ENCODE assay signal across 27 cellular contexts in genomic region chr20:32164984-32165735, GRCh38. TPM values are rescaled to one million over a fixed set of nuclear protein-coding genes. Genes with fewer than 3 reads are reported as not detected.
A peak's percentile ranks its signal among the peaks of the same experiment; 100 is the strongest.
DNase-seq lines count a peak whose midpoint lies in the region; ATAC-seq and TF ChIP-seq lines count a peak whose summit lies in the region.
"Had no signal": no experiment of that assay in that cellular context is flagged by ENCODE, and none has a peak within 500 bp of the region (broad histone marks: within the 10 kb centered on the region; RNA-seq: fewer than 3 reads in every experiment).

No MANE protein-coding gene starts in this region.

- POLR2A ChIA-PET in activated CD4-positive, alpha-beta memory T cell treated with anti-CD3 and anti-CD28 coated beads, Interleukin-2, amount 10 ng/mL, durations not matched to agents 7 days and 5 days (lab: Charles Lee), result no interaction called here

- no peak for DNase-seq in activated naive CD4-positive, alpha-beta T cell treated with anti-CD3 and anti-CD28 coated beads, Interleukin-2, amount 10 ng/mL, durations not matched to agents 7 days and 5 days
- no peak for DNase-seq in activated naive CD4-positive, alpha-beta T cell treated with anti-CD3 and anti-CD28 coated beads for 36 hours
- DNase-seq in endodermal cell (peak; percentile 26), omental fat pad (ENCODE audit: low spot score) (no peak), upper lobe of right lung (peak; percentile 46), NCI-H128 (lab: John Stamatoyannopoulos, UW; ENCODE audit: unreplicated experiment) (no peak)
- no peak for DNase-seq in activated CD4-positive, alpha-beta memory T cell treated with anti-CD3 and anti-CD28 coated beads, Interleukin-2, amount 10 ng/mL, durations not matched to agents 7 days and 5 days
- DNase-seq: activated B cell treated with CpG ODN at 0.5 μM for 24 hours; activated CD8-positive, alpha-beta T cell treated with anti-CD3 and anti-CD28 coated beads for 36 hours; activated naive CD4-positive, alpha-beta T cell; Caco-2; effector memory CD8-positive, alpha-beta T cell; esophagus squamous epithelium; Karpas-422; MV-4-11; naive thymus-derived CD8-positive, alpha-beta T cell; NCI-H187; NCI-H69; small intestine; stimulated activated CD4-positive, alpha-beta T cell treated with anti-CD3 and anti-CD28 coated beads, Interleukin-2, amount 100 ng/mL, for 48 hours; stimulated activated naive CD4-positive, alpha-beta T cell treated with Interleukin-2 at 50 U/mL for 16 hours; T-helper 9 cell had no signal

- no peaks in the 10 kb centered on the region for H3K9me3 Mint-ChIP-seq in activated naive CD4-positive, alpha-beta T cell treated with anti-CD3 and anti-CD28 coated beads, Interleukin-2, amount 10 ng/mL, durations not matched to agents 7 days and 5 days
- no peaks in the 10 kb centered on the region for H3K9me3 Mint-ChIP-seq in activated naive CD4-positive, alpha-beta T cell treated with anti-CD3 and anti-CD28 coated beads for 36 hours
- H3K9me3 Mint-ChIP-seq in endodermal cell, result no peaks in the 10 kb centered on the region
- H3K9me3 Mint-ChIP-seq in activated CD4-positive, alpha-beta memory T cell treated with anti-CD3 and anti-CD28 coated beads, Interleukin-2, amount 10 ng/mL, durations not matched to agents 7 days and 5 days, result no peaks in the 10 kb centered on the region
- H3K9me3 Mint-ChIP-seq: activated B cell treated with CpG ODN at 0.5 μM for 24 hours; activated CD8-positive, alpha-beta T cell treated with anti-CD3 and anti-CD28 coated beads for 36 hours; effector memory CD8-positive, alpha-beta T cell; mesothelial cell of epicardium; naive thymus-derived CD8-positive, alpha-beta T cell had no signal

- H3K9me3 ChIP-seq in endodermal cell (ENCODE audit: control insufficient read depth, low read length), result no peaks in the 10 kb centered on the region
- H3K9me3 ChIP-seq in upper lobe of right lung, result no peaks in the 10 kb centered on the region
- H3K9me3 ChIP-seq: Caco-2, esophagus squamous epithelium, prostate gland, tibial nerve had no signal

- H3K4me1 Mint-ChIP-seq in activated naive CD4-positive, alpha-beta T cell treated with anti-CD3 and anti-CD28 coated beads, Interleukin-2, amount 10 ng/mL, durations not matched to agents 7 days and 5 days, result no peaks in the 10 kb centered on the region
- no peaks in the 10 kb centered on the region for H3K4me1 Mint-ChIP-seq in activated naive CD4-positive, alpha-beta T cell treated with anti-CD3 and anti-CD28 coated beads for 36 hours (ENCODE audit: low read depth)
- peaks cover 7% of the 10 kb centered on the region for H3K4me1 Mint-ChIP-seq in endodermal cell
- peaks cover 2% of the 10 kb centered on the region for H3K4me1 Mint-ChIP-seq in activated CD4-positive, alpha-beta memory T cell treated with anti-CD3 and anti-CD28 coated beads, Interleukin-2, amount 10 ng/mL, durations not matched to agents 7 days and 5 days
- H3K4me1 Mint-ChIP-seq: activated B cell treated with CpG ODN at 0.5 μM for 24 hours had no signal

- peaks cover 41% of the 10 kb centered on the region for H3K36me3 ChIP-seq in endodermal cell (ENCODE audit: control insufficient read depth, insufficient read depth, low read length)
- peaks cover 57% of the 10 kb centered on the region for H3K36me3 ChIP-seq in upper lobe of right lung

- no peak overlapping the region for H3K4me3 Mint-ChIP-seq in activated naive CD4-positive, alpha-beta T cell treated with anti-CD3 and anti-CD28 coated beads, Interleukin-2, amount 10 ng/mL, durations not matched to agents 7 days and 5 days
- H3K4me3 Mint-ChIP-seq in activated naive CD4-positive, alpha-beta T cell treated with anti-CD3 and anti-CD28 coated beads for 36 hours, result no peak overlapping the region
- H3K4me3 Mint-ChIP-seq in endodermal cell, result no peak overlapping the region
- H3K4me3 Mint-ChIP-seq in activated CD4-positive, alpha-beta memory T cell treated with anti-CD3 and anti-CD28 coated beads, Interleukin-2, amount 10 ng/mL, durations not matched to agents 7 days and 5 days, result no peak overlapping the region
- H3K4me3 Mint-ChIP-seq: activated B cell treated with CpG ODN at 0.5 μM for 24 hours; activated CD8-positive, alpha-beta T cell treated with anti-CD3 and anti-CD28 coated beads for 36 hours; effector memory CD8-positive, alpha-beta T cell; mesothelial cell of epicardium; naive thymus-derived CD8-positive, alpha-beta T cell had no signal

- H3K27me3 ChIP-seq in endodermal cell (ENCODE audit: control insufficient read depth, insufficient read depth, low read length, poor library complexity, severe bottlenecking), result no peaks in the 10 kb centered on the region
- no peaks in the 10 kb centered on the region for H3K27me3 ChIP-seq in upper lobe of right lung
- H3K27me3 ChIP-seq: esophagus squamous epithelium, tibial nerve had no signal

- peak; percentile 49 for ATAC-seq in omental fat pad (ENCODE audit: low FRiP score)
- ATAC-seq in upper lobe of right lung, result no peak
- ATAC-seq in HG03565 (IDR thresholded peaks at IDR 0.05; ENCODE audit: unreplicated experiment), result no peak
- ATAC-seq: activated CD8-positive, alpha-beta T cell treated with anti-CD3 and anti-CD28 coated beads for 36 hours; effector memory CD8-positive, alpha-beta T cell; HCT116; naive thymus-derived CD8-positive, alpha-beta T cell had no signal

- CTCF ChIA-PET in activated naive CD4-positive, alpha-beta T cell treated with anti-CD3 and anti-CD28 coated beads, Interleukin-2, amount 10 ng/mL, durations not matched to agents 7 days and 5 days (lab: Charles Lee), result no interaction called here
- CTCF ChIA-PET in activated naive CD4-positive, alpha-beta T cell treated with anti-CD3 and anti-CD28 coated beads for 36 hours (lab: Charles Lee), result interaction anchor here (0.6 kb wide), 1 partner anchor 73 kb away, joined by 3 read pairs; no protein-coding TSS in a partner anchor
- CTCF ChIA-PET in activated CD4-positive, alpha-beta memory T cell treated with anti-CD3 and anti-CD28 coated beads, Interleukin-2, amount 10 ng/mL, durations not matched to agents 7 days and 5 days (lab: Charles Lee), result no interaction called here

- H3K36me3 Mint-ChIP-seq in activated naive CD4-positive, alpha-beta T cell treated with anti-CD3 and anti-CD28 coated beads, Interleukin-2, amount 10 ng/mL, durations not matched to agents 7 days and 5 days, result peaks cover 41% of the 10 kb centered on the region
- peaks cover 34% of the 10 kb centered on the region for H3K36me3 Mint-ChIP-seq in activated naive CD4-positive, alpha-beta T cell treated with anti-CD3 and anti-CD28 coated beads for 36 hours (ENCODE audit: low read depth)
- H3K36me3 Mint-ChIP-seq in endodermal cell (ENCODE audit: low read depth), result peaks cover 64% of the 10 kb centered on the region
- peaks cover 50% of the 10 kb centered on the region for H3K36me3 Mint-ChIP-seq in activated CD4-positive, alpha-beta memory T cell treated with anti-CD3 and anti-CD28 coated beads, Interleukin-2, amount 10 ng/mL, durations not matched to agents 7 days and 5 days (ENCODE audit: low read depth)

- H3K27ac ChIP-seq in endodermal cell (ENCODE audit: low read depth, low read length) (no peak overlapping the region), upper lobe of right lung (no peak overlapping the region)
- H3K27ac ChIP-seq: esophagus squamous epithelium, prostate gland, tibial nerve had no signal

- peak overlapping the region; percentile 56 for H3K27ac Mint-ChIP-seq in activated naive CD4-positive, alpha-beta T cell treated with anti-CD3 and anti-CD28 coated beads, Interleukin-2, amount 10 ng/mL, durations not matched to agents 7 days and 5 days
- H3K27ac Mint-ChIP-seq in activated naive CD4-positive, alpha-beta T cell treated with anti-CD3 and anti-CD28 coated beads for 36 hours, result no peak overlapping the region
- H3K27ac Mint-ChIP-seq in endodermal cell, result no peak overlapping the region
- no peak overlapping the region for H3K27ac Mint-ChIP-seq in activated CD4-positive, alpha-beta memory T cell treated with anti-CD3 and anti-CD28 coated beads, Interleukin-2, amount 10 ng/mL, durations not matched to agents 7 days and 5 days
- H3K27ac Mint-ChIP-seq: activated B cell treated with CpG ODN at 0.5 μM for 24 hours; activated CD8-positive, alpha-beta T cell treated with anti-CD3 and anti-CD28 coated beads for 36 hours; mesothelial cell of epicardium had no signal

- no peaks in the 10 kb centered on the region for H3K4me1 ChIP-seq in endodermal cell (ENCODE audit: control insufficient read depth, insufficient read depth, low read length)
- H3K4me1 ChIP-seq in upper lobe of right lung, result no peaks in the 10 kb centered on the region
- H3K4me1 ChIP-seq: esophagus squamous epithelium, prostate gland, tibial nerve had no signal

- H3K27me3 Mint-ChIP-seq in activated naive CD4-positive, alpha-beta T cell treated with anti-CD3 and anti-CD28 coated beads, Interleukin-2, amount 10 ng/mL, durations not matched to agents 7 days and 5 days, result no peaks in the 10 kb centered on the region
- H3K27me3 Mint-ChIP-seq in activated naive CD4-positive, alpha-beta T cell treated with anti-CD3 and anti-CD28 coated beads for 36 hours (ENCODE audit: low read depth), result no peaks in the 10 kb centered on the region
- no peaks in the 10 kb centered on the region for H3K27me3 Mint-ChIP-seq in endodermal cell (ENCODE audit: insufficient read depth)
- H3K27me3 Mint-ChIP-seq in activated CD4-positive, alpha-beta memory T cell treated with anti-CD3 and anti-CD28 coated beads, Interleukin-2, amount 10 ng/mL, durations not matched to agents 7 days and 5 days, result no peaks in the 10 kb centered on the region
- H3K27me3 Mint-ChIP-seq: activated B cell treated with CpG ODN at 0.5 μM for 24 hours; activated CD8-positive, alpha-beta T cell treated with anti-CD3 and anti-CD28 coated beads for 36 hours; effector memory CD8-positive, alpha-beta T cell; naive thymus-derived CD8-positive, alpha-beta T cell had no signal

- WGBS in endodermal cell (ENCODE audit: insufficient coverage in 1 of 2, insufficient read length in 1 of 2), 2 experiments, result 94 to 97% methylated on average over 15 to 21 of the region's 21 CpGs

- H3K9ac ChIP-seq in endodermal cell (ENCODE audit: extremely low read depth, low read length, poor library complexity, severe bottlenecking), result no peak overlapping the region

- TF ChIP-seq CTCF in endodermal cell (conservative IDR thresholded peaks at IDR 0.05) (no peak), omental fat pad (IDR thresholded peaks at IDR 0.05) (no peak), upper lobe of right lung (IDR thresholded peaks at IDR 0.05) (no peak)

- no peak overlapping the region for H3K4me3 ChIP-seq in endodermal cell (ENCODE audit: low read length)
- no peak overlapping the region for H3K4me3 ChIP-seq in upper lobe of right lung
- H3K4me3 ChIP-seq: esophagus squamous epithelium, prostate gland, tibial nerve had no signal

- intact Hi-C loops in activated naive CD4-positive, alpha-beta T cell treated with anti-CD3 and anti-CD28 coated beads for 36 hours (cut with micrococcal nuclease), result no loop called here
- intact Hi-C loops in upper lobe of right lung (cut with DNase I), result no loop called here

RNA-seq across cellular contexts. Expression of gene PLAGL2, which starts 42.4 kb away (rescaled TPM):
- 10 to 100 TPM; 63.3 to 64.9 TPM for total RNA-seq in activated naive CD4-positive, alpha-beta T cell treated with anti-CD3 and anti-CD28 coated beads for 36 hours
- 10 to 100 TPM; 25.5 to 34.5 TPM for total RNA-seq in endodermal cell
- polyA plus RNA-seq in endodermal cell (2013, experiment 1 of 2), result 30.1 TPM
- 26.0 TPM for polyA plus RNA-seq in endodermal cell (2013, experiment 2 of 2)
- 10 to 100 TPM in 2 of 4 donors, 1 to 10 TPM in 2; 4.1 to 12.5 (median 8.1) TPM for total RNA-seq in omental fat pad
- total RNA-seq in upper lobe of right lung, result 15.9 TPM
- 10 to 100 TPM; 27.9 to 28.9 TPM for total RNA-seq in activated CD4-positive, alpha-beta memory T cell treated with anti-CD3 and anti-CD28 coated beads, Interleukin-2, amount 10 ng/mL, durations not matched to agents 7 days and 5 days

RNA-seq across cellular contexts. Expression of gene POFUT1, which starts 42.5 kb away (rescaled TPM):
- 10 to 100 TPM; 37.1 to 38.9 TPM for total RNA-seq in activated naive CD4-positive, alpha-beta T cell treated with anti-CD3 and anti-CD28 coated beads for 36 hours
- 10 to 100 TPM; 43.9 to 44.8 TPM for total RNA-seq in endodermal cell
- polyA plus RNA-seq in endodermal cell (2013, experiment 1 of 2), result 27.7 TPM
- 25.8 TPM for polyA plus RNA-seq in endodermal cell (2013, experiment 2 of 2)
- total RNA-seq in omental fat pad, result 10 to 100 TPM; 23.1 to 38.0 (median 27.8) TPM
- total RNA-seq in upper lobe of right lung, result 31.5 TPM
- total RNA-seq in activated CD4-positive, alpha-beta memory T cell treated with anti-CD3 and anti-CD28 coated beads, Interleukin-2, amount 10 ng/mL, durations not matched to agents 7 days and 5 days, result 10 to 100 TPM; 21.5 to 23.2 TPM

RNA-seq across cellular contexts. Expression of gene TM9SF4, which starts 55.6 kb away (rescaled TPM):
- 10 to 100 TPM; 37.9 to 39.1 TPM for total RNA-seq in activated naive CD4-positive, alpha-beta T cell treated with anti-CD3 and anti-CD28 coated beads for 36 hours
- total RNA-seq in endodermal cell (10 to 100 TPM; 77.2 to 84.8 TPM), omental fat pad (10 to 100 TPM; 23.3 to 32.3 (median 31.5) TPM), upper lobe of right lung (49.2 TPM)
- polyA plus RNA-seq in endodermal cell (2013, experiment 1 of 2), result 46.0 TPM
- polyA plus RNA-seq in endodermal cell (2013, experiment 2 of 2), result 44.3 TPM
- 10 to 100 TPM; 37.6 to 38.6 TPM for total RNA-seq in activated CD4-positive, alpha-beta memory T cell treated with anti-CD3 and anti-CD28 coated beads, Interleukin-2, amount 10 ng/mL, durations not matched to agents 7 days and 5 days

Comparison
In these comparisons a context has a peak if more than half of its experiments do, and no peak if none do; other contexts are left out.
1. DNase-seq: peak in endodermal cell (single experiment) and upper lobe of right lung (single experiment); none in activated naive CD4-positive, alpha-beta T cell treated with anti-CD3 and anti-CD28 coated beads, Interleukin-2, amount 10 ng/mL, durations not matched to agents 7 days and 5 days (single experiment), activated naive CD4-positive, alpha-beta T cell treated with anti-CD3 and anti-CD28 coated beads for 36 hours (single experiment), omental fat pad (single experiment), activated CD4-positive, alpha-beta memory T cell treated with anti-CD3 and anti-CD28 coated beads, Interleukin-2, amount 10 ng/mL, durations not matched to agents 7 days and 5 days (single experiment) and NCI-H128 (single experiment).